ENCODE assay signal across 1 cellular context in genomic region chr4:176781739-176782100, GRCh38.
TF ChIP-seq lines count a peak whose summit lies in the region.

No MANE protein-coding gene starts in this region.

TF ChIP-seq in A549, 52 proteins besides CTCF, POLR2A, EP300 and RAD21 (continued from another document):
- TF ChIP-seq HMGXB4 (CRISPR knock-in tag; IDR thresholded peaks at IDR 0.05; ENCODE audit: borderline replicate concordance) (no peak), NFE2L2 (conservative IDR thresholded peaks at IDR 0.05; ENCODE audit: low read length) (no peak)
